Comparison of ENCODE assay signal across 8 cellular contexts in genomic region chr16:28975158-28975603, GRCh38. TPM values are rescaled to one million over a fixed set of nuclear protein-coding genes. Genes with fewer than 3 reads are reported as not detected.
DNase-seq lines count a peak whose midpoint lies in the region; ATAC-seq and TF ChIP-seq lines count a peak whose summit lies in the region.

No MANE protein-coding gene starts in this region.

- no peak overlapping the region for H2AK5ac ChIP-seq in mesendoderm (ENCODE audit: low read length)

- WGBS in mesendoderm (ENCODE audit: extremely low coverage, insufficient coverage, low lambda C conversion rate): no CpG with 5 or more reads among the region's 30 CpGs

- TF ChIP-seq CTCF in breast epithelium (IDR thresholded peaks at IDR 0.05) (no peak), GM13976 (IDR thresholded peaks at IDR 0.05; ENCODE audit: borderline replicate concordance, control extremely low read depth, extremely low read depth, insufficient read depth, missing control alignments) (no peak)

- H3K27ac ChIP-seq in breast epithelium (peak overlapping the region; percentile 86 to 89), mesendoderm (ENCODE audit: low read depth, low read length) (no peak overlapping the region)

- H3K79me2 ChIP-seq in mesendoderm (ENCODE audit: control insufficient read depth, insufficient read depth, low read length): no peaks in the 10 kb centered on the region

- no peak overlapping the region for H2BK5ac ChIP-seq in mesendoderm (ENCODE audit: low read length)

- intact Hi-C loops in breast epithelium (cut with DNase I; ENCODE audit: low total_unique reads): no loop called here

- H3K9ac ChIP-seq in mesendoderm (ENCODE audit: low read length): peak overlapping the region; percentile 90

- H4K8ac ChIP-seq in mesendoderm (ENCODE audit: low read depth, low read length): no peak overlapping the region

- DNase-seq in breast epithelium (ENCODE audit: low spot score in 2 of 2) (no peak), mesendoderm (no peak), DMS114 treated with DMSO at 0.1 percent for 48 hours (lab: John Stamatoyannopoulos, UW; ENCODE audit: unreplicated experiment) (no peak), GM13976 (ENCODE audit: low spot score) (no peak), pons (ENCODE audit: low spot score) (no peak)
- no peak for DNase-seq in stimulated activated CD4-positive, alpha-beta T cell treated with anti-CD3 and anti-CD28 coated beads, Interleukin-4, amount 100 ng/mL, for 24 hours

- H3K4me2 ChIP-seq in mesendoderm (ENCODE audit: low read length): peak overlapping the region; percentile 83

- H3K23ac ChIP-seq in mesendoderm (ENCODE audit: low read length): no peak overlapping the region

- peak overlapping the region; percentile 79 to 95 (median 94) for H3K4me3 ChIP-seq in breast epithelium
- H3K4me3 ChIP-seq in mesendoderm (ENCODE audit: low read length): peak overlapping the region; percentile 99

- H3K36me3 ChIP-seq in breast epithelium (no peaks in the 10 kb centered on the region), mesendoderm (ENCODE audit: control insufficient read depth, insufficient read depth, low read length) (no peaks in the 10 kb centered on the region)

- peaks cover 0 to 10% of the 10 kb centered on the region in 2 donors for H3K4me1 ChIP-seq in breast epithelium
- H3K4me1 ChIP-seq in mesendoderm (ENCODE audit: control insufficient read depth, low read depth, low read length): no peaks in the 10 kb centered on the region

- no peak for TF ChIP-seq POLR2A in breast epithelium (IDR thresholded peaks at IDR 0.05)

- peaks cover 6% of the 10 kb centered on the region for H3K79me1 ChIP-seq in mesendoderm (ENCODE audit: low read length)

- ATAC-seq in GM19023 (IDR thresholded peaks at IDR 0.05; ENCODE audit: unreplicated experiment) (peak; percentile 32), HG03565 (IDR thresholded peaks at IDR 0.05; ENCODE audit: unreplicated experiment) (peak; percentile 8)

- no peak overlapping the region for H3K18ac ChIP-seq in mesendoderm (ENCODE audit: low read length)

- in situ Hi-C loops in GM13976 (cut with MboI; ENCODE audit: low sequenced_read_pairs, unreplicated experiment): no loop called here

- no peak overlapping the region for H3K4ac ChIP-seq in mesendoderm (ENCODE audit: low read depth, low read length)

- H2BK120ac ChIP-seq in mesendoderm (ENCODE audit: low read depth, low read length): no peak overlapping the region

- H2BK15ac ChIP-seq in mesendoderm (replicated peaks; ENCODE audit: low read depth): no peak overlapping the region

- peak overlapping the region; percentile 97 for H3K56ac ChIP-seq in mesendoderm (ENCODE audit: low read length)

- H3K9me3 ChIP-seq in breast epithelium: no peaks in the 10 kb centered on the region

- H3K27me3 ChIP-seq in breast epithelium (no peaks in the 10 kb centered on the region), mesendoderm (ENCODE audit: insufficient read depth, low read length, poor library complexity) (no peaks in the 10 kb centered on the region)

- H4K5ac ChIP-seq in mesendoderm (ENCODE audit: low read length): no peak overlapping the region

RNA-seq across cellular contexts. Expression of gene SPNS1, which starts 0.6 kb away (rescaled TPM):
- total RNA-seq in breast epithelium: 10 to 100 TPM; 15.1 to 19.5 (median 17.8) TPM
- 27.5 TPM for polyA plus RNA-seq in mesendoderm (2013, experiment 1 of 2)
- 26.5 TPM for polyA plus RNA-seq in mesendoderm (2013, experiment 2 of 2)

RNA-seq across cellular contexts. Expression of gene LAT, which starts 9.7 kb away (rescaled TPM):
- total RNA-seq in breast epithelium: 1 to 10 TPM; 4.0 to 8.2 (median 4.3) TPM
- polyA plus RNA-seq in mesendoderm (2013, experiment 1 of 2): 1.9 TPM
- 1.5 TPM for polyA plus RNA-seq in mesendoderm (2013, experiment 2 of 2)

RNA-seq across cellular contexts. Expression of gene NFATC2IP, which starts 24.4 kb away (rescaled TPM):
- 10 to 100 TPM; 23.2 to 38.1 (median 27.9) TPM for total RNA-seq in breast epithelium
- polyA plus RNA-seq in mesendoderm (2013, experiment 1 of 2): 28.9 TPM
- polyA plus RNA-seq in mesendoderm (2013, experiment 2 of 2): 29.8 TPM

RNA-seq across cellular contexts. Expression of gene CD19, which starts 43.4 kb away (rescaled TPM):
- not detected for total RNA-seq in breast epithelium
- 0.46 TPM for polyA plus RNA-seq in mesendoderm (2013, experiment 1 of 2)
- 0.39 TPM for polyA plus RNA-seq in mesendoderm (2013, experiment 2 of 2)

RNA-seq across cellular contexts. Expression of gene RABEP2, which starts 50.1 kb away (rescaled TPM):
- total RNA-seq in breast epithelium: 10 to 100 TPM; 14.2 to 35.1 (median 25.6) TPM
- polyA plus RNA-seq in mesendoderm (2013, experiment 1 of 2): 7.2 TPM
- polyA plus RNA-seq in mesendoderm (2013, experiment 2 of 2): 6.6 TPM
